In genomic region chr6:161745128-161745527, GRCh38 we compare ENCODE assay signal across 29 cellular contexts.
"Had no signal": no experiment of that assay in that cellular context is flagged by ENCODE, and none has a peak within 500 bp of the region (broad histone marks: within the 10 kb centered on the region; RNA-seq: fewer than 3 reads in every experiment).

No MANE protein-coding gene starts in this region.

- H3K9me3 Mint-ChIP-seq: natural killer cell treated with Interleukin-12 subunit alpha and Interleukin-12 subunit beta and Interleukin-15 and Interleukin-18, amount 100 ng/mL, for 72 hours; stimulated activated effector memory CD8-positive, alpha-beta T cell treated with anti-CD3 and anti-CD28 coated beads, Interleukin-12 subunit alpha, Interleukin-12 subunit beta, amount 100 ng/mL, for 72 hours; stimulated activated naive CD8-positive, alpha-beta T cell treated with anti-CD3 and anti-CD28 coated beads, Interleukin-15, Interleukin-2, amounts not matched to agents 100 ng/mL and 50 ng/mL, for 24 hours had no signal

- H3K27me3 Mint-ChIP-seq: naive thymus-derived CD8-positive, alpha-beta T cell; stimulated activated naive B cell treated with anti-CD40 and anti-IgM and Interleukin-4, amounts not matched to agents 10 μg/mL and 1 μg/mL and 100 μg/mL, for 72 hours; stimulated activated naive CD8-positive, alpha-beta T cell treated with anti-CD3 and anti-CD28 coated beads, Interleukin-15, Interleukin-2, amounts not matched to agents 100 ng/mL and 50 ng/mL, for 24 hours had no signal

- H3K36me3 Mint-ChIP-seq: natural killer cell treated with Interleukin-12 subunit alpha and Interleukin-12 subunit beta and Interleukin-15 and Interleukin-18, amount 100 ng/mL, for 72 hours; stimulated activated effector memory CD8-positive, alpha-beta T cell treated with anti-CD3 and anti-CD28 coated beads, Interleukin-12 subunit alpha, Interleukin-12 subunit beta, amount 100 ng/mL, for 72 hours had no signal

- H3K27me3 ChIP-seq: neural progenitor cell, ovary, right lobe of liver, sigmoid colon, stomach, thyroid gland, tibial nerve, upper lobe of left lung, vagina had no signal

- FAIRE-seq: small intestine, urothelium cell line had no signal

- H3K27ac Mint-ChIP-seq: naive thymus-derived CD8-positive, alpha-beta T cell; natural killer cell treated with Interleukin-12 subunit alpha and Interleukin-12 subunit beta and Interleukin-15 and Interleukin-18, amount 100 ng/mL, for 72 hours; neural progenitor cell; progenitor cell of endocrine pancreas; stimulated activated effector memory CD8-positive, alpha-beta T cell treated with anti-CD3 and anti-CD28 coated beads, Interleukin-12 subunit alpha, Interleukin-12 subunit beta, amount 100 ng/mL, for 72 hours; stimulated activated naive B cell treated with anti-CD40 and anti-IgM and Interleukin-4, amounts not matched to agents 10 μg/mL and 1 μg/mL and 100 μg/mL, for 72 hours; stimulated activated naive CD8-positive, alpha-beta T cell treated with anti-CD3 and anti-CD28 coated beads, Interleukin-15, Interleukin-2, amounts not matched to agents 100 ng/mL and 50 ng/mL, for 24 hours had no signal

- H3K27ac ChIP-seq: neural progenitor cell, ovary, parathyroid adenoma, psoas muscle, right lobe of liver, sigmoid colon, stomach, thoracic aorta, thyroid gland, tibial nerve, upper lobe of left lung, vagina had no signal

- H3K9ac ChIP-seq: neural progenitor cell, parathyroid adenoma had no signal

- H3K4me3 ChIP-seq: neural progenitor cell, ovary, psoas muscle, right lobe of liver, sigmoid colon, stomach, thoracic aorta, thyroid gland, tibial nerve, upper lobe of left lung, vagina had no signal

- H3K79me2 ChIP-seq: parathyroid adenoma had no signal

- H3K4me3 Mint-ChIP-seq: naive thymus-derived CD8-positive, alpha-beta T cell; natural killer cell treated with Interleukin-12 subunit alpha and Interleukin-12 subunit beta and Interleukin-15 and Interleukin-18, amount 100 ng/mL, for 72 hours; neural progenitor cell; stimulated activated effector memory CD8-positive, alpha-beta T cell treated with anti-CD3 and anti-CD28 coated beads, Interleukin-12 subunit alpha, Interleukin-12 subunit beta, amount 100 ng/mL, for 72 hours; stimulated activated naive B cell treated with anti-CD40 and anti-IgM and Interleukin-4, amounts not matched to agents 10 μg/mL and 1 μg/mL and 100 μg/mL, for 72 hours; stimulated activated naive CD8-positive, alpha-beta T cell treated with anti-CD3 and anti-CD28 coated beads, Interleukin-15, Interleukin-2, amounts not matched to agents 100 ng/mL and 50 ng/mL, for 24 hours had no signal

- H3K36me3 ChIP-seq: neural progenitor cell, ovary, right lobe of liver, sigmoid colon, stomach, thoracic aorta, thyroid gland, tibial nerve, upper lobe of left lung, vagina had no signal

- ATAC-seq: naive thymus-derived CD8-positive, alpha-beta T cell; natural killer cell treated with Interleukin-12 subunit alpha and Interleukin-12 subunit beta and Interleukin-15 and Interleukin-18, amount 100 ng/mL, for 72 hours; psoas muscle; right cardiac atrium; right lobe of liver; stimulated activated effector memory CD8-positive, alpha-beta T cell treated with anti-CD3 and anti-CD28 coated beads, Interleukin-12 subunit alpha, Interleukin-12 subunit beta, amount 100 ng/mL, for 72 hours; stimulated activated naive B cell treated with anti-CD40 and anti-IgM and Interleukin-4, amounts not matched to agents 10 μg/mL and 1 μg/mL and 100 μg/mL, for 72 hours had no signal

- H3K4me1 ChIP-seq: parathyroid adenoma, psoas muscle, right lobe of liver, sigmoid colon, stomach, thyroid gland, upper lobe of left lung, vagina had no signal

- H3K4me1 Mint-ChIP-seq: naive thymus-derived CD8-positive, alpha-beta T cell had no signal

- DNase-seq: naive thymus-derived CD8-positive, alpha-beta T cell; occipital lobe; ovary; posterior cingulate gyrus; psoas muscle; right cardiac atrium; right lobe of liver; sigmoid colon; small intestine; stimulated activated CD4-positive, alpha-beta T cell treated with anti-CD3 and anti-CD28 coated beads, Interleukin-15, amount 100 ng/mL, for 24 hours; stimulated activated CD4-positive, alpha-beta T cell treated with anti-CD3 and anti-CD28 coated beads, Interleukin-2, amount 100 ng/mL, for 24 hours; stimulated activated CD4-positive, alpha-beta T cell treated with anti-CD3 and anti-CD28 coated beads, Interleukin-2, amount 100 ng/mL, for 48 hours; stimulated activated CD4-positive, alpha-beta T cell treated with anti-CD3 and anti-CD28 coated beads, Interleukin-4, amount 100 ng/mL, for 24 hours; stimulated activated naive B cell treated with anti-CD40 and anti-IgM and Interleukin-4, amounts not matched to agents 10 μg/mL and 1 μg/mL and 100 μg/mL, for 72 hours; stimulated activated naive CD4-positive, alpha-beta T cell treated with Interleukin-2 at 50 U/mL for 16 hours; stomach; thyroid gland; trophoblast cell; upper lobe of left lung had no signal

- H2AFZ ChIP-seq: neural progenitor cell, parathyroid adenoma had no signal

- H3K9me3 ChIP-seq: ovary, psoas muscle, right lobe of liver, sigmoid colon, stomach, thoracic aorta, thyroid gland, tibial nerve, upper lobe of left lung, vagina had no signal
